Comparison of ENCODE assay signal across 11 cellular contexts in the genomic region with DNA sequence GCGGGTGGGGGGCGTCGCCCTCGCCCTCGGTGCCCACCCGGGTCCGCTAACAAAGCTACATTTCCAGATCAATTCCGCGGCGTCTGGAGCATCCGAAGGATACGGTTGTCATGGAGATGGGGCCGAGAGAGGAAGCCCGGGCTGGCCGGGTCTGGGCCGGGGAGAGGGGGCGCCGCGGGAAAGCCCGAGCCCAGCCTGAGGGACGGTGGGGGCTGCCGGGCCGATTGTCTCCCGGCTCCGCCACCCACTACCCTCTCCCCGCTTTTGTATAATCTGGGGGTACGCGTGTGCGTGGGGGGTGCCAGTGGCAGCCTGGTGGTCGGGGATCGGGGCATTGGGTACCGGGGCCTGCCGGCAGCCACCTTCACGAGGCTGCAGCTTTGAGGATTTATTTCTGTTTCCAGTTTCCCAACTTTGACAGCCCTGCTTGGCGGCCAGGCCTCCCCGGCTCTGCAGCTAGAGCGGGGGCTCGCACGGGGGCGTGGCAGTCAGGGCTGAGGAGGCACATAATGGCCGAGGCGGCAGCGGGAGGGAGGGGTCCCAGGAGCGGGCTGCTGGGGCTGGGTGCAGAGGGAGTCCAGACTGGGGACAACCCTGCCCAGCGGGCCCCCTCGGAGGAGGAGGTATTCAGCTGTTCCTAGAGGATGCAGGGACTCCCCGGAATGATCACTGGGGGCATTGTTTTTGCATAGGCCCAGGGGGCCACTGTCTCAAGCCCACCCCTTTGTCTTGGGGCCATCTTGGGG. TPM values are rescaled to one million over a fixed set of nuclear protein-coding genes. Genes with fewer than 3 reads are reported as not detected.
A peak's percentile ranks its signal among the peaks of the same experiment; 100 is the strongest.
DNase-seq lines count a peak whose midpoint lies in the region; FAIRE-seq and TF ChIP-seq lines count a peak whose summit lies in the region.
"Had no signal": no experiment of that assay in that cellular context is flagged by ENCODE, and none has a peak within 500 bp of the region (broad histone marks: within the 10 kb centered on the region; RNA-seq: fewer than 3 reads in every experiment).

No MANE protein-coding gene starts in this region.

- H2AFZ ChIP-seq in astrocyte (ENCODE audit: low read depth, low read length) = no peak overlapping the region

- TF ChIP-seq POLR2A in vagina (IDR thresholded peaks at IDR 0.05) = no peak

- TF ChIP-seq CTCF in astrocyte (IDR thresholded peaks at IDR 0.05; ENCODE audit: insufficient read depth, low read depth, low read length) (no peak), vagina (IDR thresholded peaks at IDR 0.05) (no peak)

- H3K27ac ChIP-seq in astrocyte (ENCODE audit: low read depth, low read length) (no peak overlapping the region), vagina (no peak overlapping the region)
- H3K27ac ChIP-seq: tibial nerve had no signal

- peaks cover 84% of the 10 kb centered on the region for H3K27me3 Mint-ChIP-seq in astrocyte (ENCODE audit: low read depth, unreplicated experiment)

- no peak for FAIRE-seq in astrocyte (lab: Jason Lieb, UNC)
- FAIRE-seq: GM18507 had no signal

- peak; percentile 14 for DNase-seq in stimulated activated CD4-positive, alpha-beta T cell treated with anti-CD3 and anti-CD28 coated beads, Interleukin-4, amount 100 ng/mL, for 1 hour
- no peak for DNase-seq in stimulated activated CD4-positive, alpha-beta T cell treated with anti-CD3 and anti-CD28 coated beads, Interleukin-2, amount 100 ng/mL, for 24 hours
- DNase-seq in astrocyte (ENCODE audit: low read depth) = no peak
- DNase-seq in left kidney (ENCODE audit: low read depth, low spot score) = peak; percentile 77
- DNase-seq in vagina (ENCODE audit: extremely low spot score in 2 of 2) = no peak
- no peak for DNase-seq in globus pallidus (ENCODE audit: low spot score)
- DNase-seq in NCI-H446 treated with DMSO at 0.1 percent for 48 hours (lab: John Stamatoyannopoulos, UW) = no peak
- no peak for DNase-seq in NCI-H128 (lab: John Stamatoyannopoulos, UW; ENCODE audit: unreplicated experiment)
- DNase-seq: NCI-H1092 treated with DMSO at 0.1 percent for 48 hours had no signal

- H3K36me3 ChIP-seq in astrocyte (ENCODE audit: insufficient read depth, low read length) (no peaks in the 10 kb centered on the region), vagina (no peaks in the 10 kb centered on the region)
- H3K36me3 ChIP-seq: tibial nerve had no signal

- H3K4me3 ChIP-seq in astrocyte (ENCODE audit: insufficient read depth, low read depth, low read length) = no peak overlapping the region
- peak overlapping the region; percentile 43 to 52 for H3K4me3 ChIP-seq in vagina

- H3K4me1 ChIP-seq in astrocyte (ENCODE audit: insufficient read depth, low read length) (no peaks in the 10 kb centered on the region), vagina (peaks cover 11% of the 10 kb centered on the region)

- H3K79me2 ChIP-seq in astrocyte (ENCODE audit: insufficient read depth, low read length) = no peaks in the 10 kb centered on the region

- H3K4me3 Mint-ChIP-seq in astrocyte (ENCODE audit: unreplicated experiment) = no peak overlapping the region

- peaks cover 2% of the 10 kb centered on the region for H3K9me3 Mint-ChIP-seq in astrocyte (ENCODE audit: unreplicated experiment)

- intact Hi-C loops in vagina (cut with DNase I) = no loop called here

- H4K20me1 ChIP-seq in astrocyte (ENCODE audit: insufficient read depth, low read length) = no peaks in the 10 kb centered on the region

- peak overlapping the region; percentile 70 for H3K4me2 ChIP-seq in astrocyte (ENCODE audit: low read length)

- H3K27me3 ChIP-seq in astrocyte (ENCODE audit: insufficient read depth, low read length) (peaks cover 50% of the 10 kb centered on the region), vagina (peaks cover 4% of the 10 kb centered on the region)

- peaks cover 10% of the 10 kb centered on the region for H3K4me1 Mint-ChIP-seq in astrocyte (ENCODE audit: low read depth, unreplicated experiment)

- no peak overlapping the region for H3K27ac Mint-ChIP-seq in astrocyte (ENCODE audit: unreplicated experiment)

- no peak overlapping the region for H3K9ac ChIP-seq in astrocyte (ENCODE audit: low read length)

- H3K9me3 ChIP-seq in astrocyte (ENCODE audit: insufficient read depth, low read depth, low read length) (no peaks in the 10 kb centered on the region), vagina (no peaks in the 10 kb centered on the region)
- H3K9me3 ChIP-seq: tibial nerve had no signal

- no peaks in the 10 kb centered on the region for H3K36me3 Mint-ChIP-seq in astrocyte (ENCODE audit: low read depth, unreplicated experiment)

RNA-seq across cellular contexts. Expression of gene PSD2, which starts 0.6 kb away (rescaled TPM):
- total RNA-seq in astrocyte (0.25 and 0.31 TPM in 2 replicates), vagina (0.25 TPM)

Comparison
In these comparisons a context has a peak if more than half of its experiments do, and no peak if none do; other contexts are left out.
1. DNase-seq: peak in stimulated activated CD4-positive, alpha-beta T cell treated with anti-CD3 and anti-CD28 coated beads, Interleukin-4, amount 100 ng/mL, for 1 hour (single experiment) and left kidney (single experiment); none in stimulated activated CD4-positive, alpha-beta T cell treated with anti-CD3 and anti-CD28 coated beads, Interleukin-2, amount 100 ng/mL, for 24 hours (0 of 2), astrocyte (single experiment), vagina (0 of 2), globus pallidus (single experiment), NCI-H446 treated with DMSO at 0.1 percent for 48 hours (single experiment) and NCI-H128 (single experiment).